ENCODE assay signal across 10 cellular contexts in genomic region chr2:69764286-69765058, GRCh38. TPM values are rescaled to one million over a fixed set of nuclear protein-coding genes. Genes with fewer than 3 reads are reported as not detected.
DNase-seq lines count a peak whose midpoint lies in the region; ATAC-seq lines count a peak whose summit lies in the region.
"Had no signal": no experiment of that assay in that cellular context is flagged by ENCODE, and none has a peak within 500 bp of the region (broad histone marks: within the 10 kb centered on the region; RNA-seq: fewer than 3 reads in every experiment).

No MANE protein-coding gene starts in this region.

- peak overlapping the region; percentile 97 for H3K27ac ChIP-seq in temporal lobe (ENCODE audit: low read depth, low read length)

- H3K27me3 Mint-ChIP-seq in activated naive CD4-positive, alpha-beta T cell treated with anti-CD3 and anti-CD28 coated beads for 36 hours (ENCODE audit: low read depth) = no peaks in the 10 kb centered on the region

- DNase-seq in activated naive CD4-positive, alpha-beta T cell treated with anti-CD3 and anti-CD28 coated beads for 36 hours = no peak
- no peak for DNase-seq in activated naive CD4-positive, alpha-beta T cell (lab: John Stamatoyannopoulos, UW)
- peak; percentile 80 for DNase-seq in SW480 (ENCODE audit: low spot score)
- peak in 1 of 2 donors; percentile 63 for DNase-seq in left colon
- DNase-seq in activated CD4-positive, CD25-positive, alpha-beta regulatory T cell (lab: John Stamatoyannopoulos, UW) = no peak
- DNase-seq in C1 segment of cervical spinal cord (lab: John Stamatoyannopoulos, UW) = no peak
- DNase-seq in activated effector memory CD4-positive, alpha-beta T cell treated with anti-CD3 and anti-CD28 coated beads, Interleukin-2, amount 50 U/mL, for 16 hours = no peak
- DNase-seq: islet precursor cell, T-helper 9 cell had no signal

- H3K9me3 Mint-ChIP-seq in activated naive CD4-positive, alpha-beta T cell treated with anti-CD3 and anti-CD28 coated beads for 36 hours = no peaks in the 10 kb centered on the region

- intact Hi-C loops in activated naive CD4-positive, alpha-beta T cell treated with anti-CD3 and anti-CD28 coated beads for 36 hours (cut with micrococcal nuclease) = loop anchor here (1.0 kb wide), 1 partner anchor 9 kb away; no protein-coding TSS in a partner anchor
- intact Hi-C loops in left colon (cut with DNase I, micrococcal nuclease) = no loop called here

- H3K4me1 Mint-ChIP-seq in activated naive CD4-positive, alpha-beta T cell treated with anti-CD3 and anti-CD28 coated beads for 36 hours (ENCODE audit: low read depth) = peaks cover 22% of the 10 kb centered on the region

- no peak overlapping the region for H3K4me3 Mint-ChIP-seq in activated naive CD4-positive, alpha-beta T cell treated with anti-CD3 and anti-CD28 coated beads for 36 hours

- ATAC-seq in left colon = peak; percentile 93

- CTCF ChIA-PET in activated naive CD4-positive, alpha-beta T cell treated with anti-CD3 and anti-CD28 coated beads for 36 hours (lab: Charles Lee) = no interaction called here

- H3K27ac Mint-ChIP-seq in activated naive CD4-positive, alpha-beta T cell treated with anti-CD3 and anti-CD28 coated beads for 36 hours = peak overlapping the region; percentile 19

- no peaks in the 10 kb centered on the region for H3K36me3 Mint-ChIP-seq in activated naive CD4-positive, alpha-beta T cell treated with anti-CD3 and anti-CD28 coated beads for 36 hours (ENCODE audit: low read depth)

RNA-seq across cellular contexts. Expression of gene ANXA4, which starts 22.5 kb away (rescaled TPM):
- total RNA-seq in activated naive CD4-positive, alpha-beta T cell treated with anti-CD3 and anti-CD28 coated beads for 36 hours = 10 to 100 TPM; 21.4 to 23.9 TPM
- total RNA-seq in left colon (100 to 1,000 TPM; 271 to 289 TPM), temporal lobe (4.4 TPM)

Comparison
In these comparisons a context has a peak if more than half of its experiments do, and no peak if none do; other contexts are left out.
1. RNA of gene ANXA4, which starts 22.5 kb away (total RNA-seq): 271 to 289 TPM in left colon; 21.4 to 23.9 TPM in activated naive CD4-positive, alpha-beta T cell treated with anti-CD3 and anti-CD28 coated beads for 36 hours and 4.4 TPM in temporal lobe (single experiment); every median in the first group is over 10 times any median in the second.